In genomic region chr9:109312783-109313182, GRCh38 we compare ENCODE assay signal across 16 cellular contexts. TPM values are rescaled to one million over a fixed set of nuclear protein-coding genes. Genes with fewer than 3 reads are reported as not detected.
DNase-seq lines count a peak whose midpoint lies in the region; ATAC-seq and TF ChIP-seq lines count a peak whose summit lies in the region.
"Had no signal": no experiment of that assay in that cellular context is flagged by ENCODE, and none has a peak within 500 bp of the region (broad histone marks: within the 10 kb centered on the region; RNA-seq: fewer than 3 reads in every experiment).

No MANE protein-coding gene starts in this region.

- TF ChIP-seq CTCF in WERI-Rb-1 (IDR thresholded peaks at IDR 0.05; ENCODE audit: low read depth, low read length) (no peak), right lobe of liver (IDR thresholded peaks at IDR 0.05) (no peak)
- no peak for TF ChIP-seq CTCF in CD8-positive, alpha-beta T cell (IDR thresholded peaks at IDR 0.05)

- ATAC-seq in Right ventricle myocardium inferior (no peak), Right ventricle myocardium superior (ENCODE audit: poor library complexity) (no peak), right lobe of liver (no peak)
- ATAC-seq in CD8-positive, alpha-beta T cell, result no peak
- ATAC-seq: A549 had no signal

- WGBS in right lobe of liver (ENCODE audit: insufficient coverage, low coverage, low lambda C conversion rate, missing lambda C conversion rate), result 80% methylated on average over 4 of the region's 7 CpGs

- H3K9me3 Mint-ChIP-seq in CD8-positive, alpha-beta T cell, result no peaks in the 10 kb centered on the region

- no peaks in the 10 kb centered on the region for H3K4me1 Mint-ChIP-seq in CD8-positive, alpha-beta T cell (ENCODE audit: low read depth)

- no peaks in the 10 kb centered on the region for H3K36me3 Mint-ChIP-seq in CD8-positive, alpha-beta T cell

- H3K27me3 Mint-ChIP-seq in CD8-positive, alpha-beta T cell (ENCODE audit: low read depth), result peaks cover 35% of the 10 kb centered on the region

- H3K27ac ChIP-seq in WERI-Rb-1, result peak overlapping the region; percentile 69
- H3K27ac ChIP-seq in right lobe of liver, result peak overlapping the region in 2 of 3 donors; percentile 62 to 90
- no peak overlapping the region for H3K27ac ChIP-seq in CD8-positive, alpha-beta T cell (ENCODE audit: low read depth, low read length)

- H3K27ac Mint-ChIP-seq in CD8-positive, alpha-beta T cell, result no peak overlapping the region

- CTCF ChIA-PET in CD8-positive, alpha-beta T cell (lab: Charles Lee), result no interaction called here

- intact Hi-C loops in Right ventricle myocardium inferior (cut with DNase I), result no loop called here
- intact Hi-C loops in Right ventricle myocardium superior (cut with DNase I), result no loop called here
- intact Hi-C loops in right lobe of liver (cut with DNase I), result no loop called here
- intact Hi-C loops in CD8-positive, alpha-beta T cell (cut with DNase I, micrococcal nuclease), result no loop called here

- POLR2A ChIA-PET in CD8-positive, alpha-beta T cell (lab: Charles Lee), result no interaction called here

- no peak overlapping the region for H3K4me3 Mint-ChIP-seq in CD8-positive, alpha-beta T cell

- DNase-seq in Right ventricle myocardium inferior (ENCODE audit: missing footprints), result peak; percentile 9
- DNase-seq in Right ventricle myocardium superior, result no peak
- no peak for DNase-seq in WERI-Rb-1
- DNase-seq in right lobe of liver, result no peak
- DNase-seq in CD8-positive, alpha-beta T cell, result no peak
- no peak for DNase-seq in germinal center (ENCODE audit: low spot score)
- DNase-seq in GM19238 (ENCODE audit: insufficient read length, low spot score), result no peak
- DNase-seq: C1 segment of cervical spinal cord; DND-41; KG1; NCI-H1048; NCI-H146; NCI-H226; NK-92 treated with Interleukin-12 subunit alpha and Interleukin-12 subunit beta, amount 100 ng/mL, for 24 hours; OCI-M1 had no signal

- H3K9me3 ChIP-seq in WERI-Rb-1 (ENCODE audit: severe bottlenecking), result no peaks in the 10 kb centered on the region
- H3K9me3 ChIP-seq in right lobe of liver, result no peaks in the 10 kb centered on the region
- H3K9me3 ChIP-seq in CD8-positive, alpha-beta T cell (ENCODE audit: low read length), result no peaks in the 10 kb centered on the region
- H3K9me3 ChIP-seq: A549 had no signal

- H3K36me3 ChIP-seq in WERI-Rb-1 (no peaks in the 10 kb centered on the region), right lobe of liver (no peaks in the 10 kb centered on the region)
- no peaks in the 10 kb centered on the region for H3K36me3 ChIP-seq in CD8-positive, alpha-beta T cell (ENCODE audit: insufficient read depth, low read length)

- H3K4me3 ChIP-seq in WERI-Rb-1 (ENCODE audit: low read depth, low read length) (no peak overlapping the region), right lobe of liver (no peak overlapping the region)
- H3K4me3 ChIP-seq in CD8-positive, alpha-beta T cell (ENCODE audit: low read depth, low read length), result no peak overlapping the region
- H3K4me3 ChIP-seq: A549 had no signal

- TF ChIP-seq POLR2A in right lobe of liver (IDR thresholded peaks at IDR 0.05), result no peak

- H3K4me1 ChIP-seq in right lobe of liver, result peaks cover 0 to 56% (median 17%) of the 10 kb centered on the region in 4 donors
- no peaks in the 10 kb centered on the region for H3K4me1 ChIP-seq in CD8-positive, alpha-beta T cell (ENCODE audit: insufficient read depth, low read length)

- H3K27me3 ChIP-seq in WERI-Rb-1 (ENCODE audit: insufficient read depth, low read depth, severe bottlenecking) (no peaks in the 10 kb centered on the region), right lobe of liver (no peaks in the 10 kb centered on the region)
- H3K27me3 ChIP-seq in CD8-positive, alpha-beta T cell (ENCODE audit: insufficient read depth, low read length), result no peaks in the 10 kb centered on the region

RNA-seq across cellular contexts. Expression of gene EPB41L4B, which starts 8.1 kb away (rescaled TPM):
- total RNA-seq in Right ventricle myocardium inferior (8.1 TPM), Right ventricle myocardium superior (9.9 TPM), right lobe of liver (10 to 100 TPM; 29.0 to 89.0 (median 32.4) TPM)
- not detected for total RNA-seq in CD8-positive, alpha-beta T cell
